8 cellular contexts compared by ENCODE assay signal in genomic region chr17:28317965-28318758, GRCh38. TPM values are rescaled to one million over a fixed set of nuclear protein-coding genes. Genes with fewer than 3 reads are reported as not detected.
A peak's percentile ranks its signal among the peaks of the same experiment; 100 is the strongest.
DNase-seq lines count a peak whose midpoint lies in the region; ATAC-seq and TF ChIP-seq lines count a peak whose summit lies in the region.

No MANE protein-coding gene starts in this region.

- H3K4me3 ChIP-seq in heart left ventricle (peak overlapping the region; percentile 19 to 82 (median 64)), skeletal muscle satellite cell (ENCODE audit: low read length) (peak overlapping the region; percentile 80)

- intact Hi-C loops in heart left ventricle (cut with DNase I) = loop anchor here in 1 of 10 donors (10.0 kb wide), 1 partner anchor 57 kb away; the partner anchor contains the start of genes SARM1 and VTN

- WGBS in heart left ventricle, 4 donors = 11 to 15% (median 12%) methylated on average over 39 to 40 of the region's 40 CpGs

- CTCF ChIA-PET in T-cell (lab: Charles Lee) = interaction anchor here in 1 of 2 donors (1.1 to 3.5 kb wide), 2 partner anchors 17 to 66 kb away, joined by 3 to 15 read pairs; partner anchors contain the start of genes IFT20 and TNFAIP1

- ATAC-seq in HG02852 (IDR thresholded peaks at IDR 0.05; ENCODE audit: unreplicated experiment) (peak; percentile 6), T-cell (replicated peaks in 1 of 4) (peak in 2 of 4 experiments; percentile 0), heart left ventricle (peak in 1 of 4 donors; percentile 4)

- H3K4me1 Mint-ChIP-seq in T-cell = peaks cover 21 to 31% (median 28%) of the 10 kb centered on the region in 3 donors

- no peaks in the 10 kb centered on the region for H3K9me3 Mint-ChIP-seq in T-cell

- H3K27me3 ChIP-seq in heart left ventricle = no peaks in the 10 kb centered on the region
- peaks cover 8% of the 10 kb centered on the region for H3K27me3 ChIP-seq in skeletal muscle satellite cell (ENCODE audit: control insufficient read depth, insufficient read depth, low read length)

- peak overlapping the region; percentile 33 for H3K9ac ChIP-seq in skeletal muscle satellite cell (ENCODE audit: low read depth, low read length)

- H3K9me3 ChIP-seq in heart left ventricle (no peaks in the 10 kb centered on the region), skeletal muscle satellite cell (replicated peaks; ENCODE audit: low read length) (no peaks in the 10 kb centered on the region)

- H3K27me3 Mint-ChIP-seq in T-cell = peaks cover 0 to 4% of the 10 kb centered on the region in 2 donors

- H3K4me1 ChIP-seq in heart left ventricle = peaks cover 0 to 22% (median 15%) of the 10 kb centered on the region in 12 donors
- peaks cover 21% of the 10 kb centered on the region for H3K4me1 ChIP-seq in skeletal muscle satellite cell (ENCODE audit: control insufficient read depth, insufficient read depth, low read length)

- peak overlapping the region; percentile 79 to 89 (median 88) for H3K4me3 Mint-ChIP-seq in T-cell

- H3K36me3 ChIP-seq in heart left ventricle (no peaks in the 10 kb centered on the region), skeletal muscle satellite cell (ENCODE audit: insufficient read depth, low read length) (no peaks in the 10 kb centered on the region)

- POLR2A ChIA-PET in T-cell (lab: Charles Lee) = interaction anchor here in 1 of 2 donors (0.5 kb wide), 1 partner anchor 510 kb away, joined by 3 read pairs; no protein-coding TSS in a partner anchor

- peak overlapping the region; percentile 94 for H3K4me2 ChIP-seq in skeletal muscle satellite cell (ENCODE audit: low read length)

- H3K27ac ChIP-seq in heart left ventricle = peak overlapping the region in 3 of 12 donors; percentile 16 to 63 (median 56)

- no peak for TF ChIP-seq POLR2A in heart left ventricle (IDR thresholded peaks at IDR 0.05)

- DNase-seq in NCI-H345 (lab: John Stamatoyannopoulos, UW) (peak; percentile 9), NCI-H345 treated with DMSO at 0.1 percent for 48 hours (lab: John Stamatoyannopoulos, UW; ENCODE audit: unreplicated experiment) (no peak), T-cell (no peak), heart left ventricle (no peak), NCI-H1105 (lab: John Stamatoyannopoulos, UW) (no peak)
- DNase-seq in effector CD4-positive, alpha-beta T cell = no peak

- TF ChIP-seq CTCF in heart left ventricle (IDR thresholded peaks at IDR 0.05) = no peak

- H3K36me3 Mint-ChIP-seq in T-cell = no peaks in the 10 kb centered on the region

- H3K27ac Mint-ChIP-seq in T-cell = peak overlapping the region in 1 of 2 donors; percentile 61

RNA-seq across cellular contexts. Expression of gene TMEM97, which starts 0.8 kb away (rescaled TPM):
- total RNA-seq in T-cell = 1 to 10 TPM; 3.4 to 7.2 (median 5.1) TPM
- 1 to 10 TPM; 2.5 to 6.0 (median 3.3) TPM for total RNA-seq in heart left ventricle
- polyA plus RNA-seq in heart left ventricle = 1 to 10 TPM; 1.4 to 7.9 TPM
- total RNA-seq in skeletal muscle satellite cell (2012; rRNA removed) = 10.3 and 21.3 TPM in 2 replicates

RNA-seq across cellular contexts. Expression of gene IFT20, which starts 17.1 kb away (rescaled TPM):
- total RNA-seq in T-cell = 10 to 100 TPM; 29.3 to 55.4 (median 33.8) TPM
- 10 to 100 TPM in 6 of 9 donors, 1 to 10 TPM in 3; 7.9 to 16.7 (median 11.0) TPM for total RNA-seq in heart left ventricle
- polyA plus RNA-seq in heart left ventricle = 10 to 100 TPM; 17.4 to 18.9 TPM
- total RNA-seq in skeletal muscle satellite cell (2012; rRNA removed) = 43.7 and 52.0 TPM in 2 replicates

RNA-seq across cellular contexts. Expression of gene TNFAIP1, which starts 17.4 kb away (rescaled TPM):
- total RNA-seq in T-cell = 10 to 100 TPM; 12.1 to 28.9 (median 23.3) TPM
- 10 to 100 TPM; 31.7 to 83.4 (median 50.3) TPM for total RNA-seq in heart left ventricle
- 10 to 100 TPM; 11.9 to 47.8 TPM for polyA plus RNA-seq in heart left ventricle
- total RNA-seq in skeletal muscle satellite cell (2012; rRNA removed) = 16.5 and 23.6 TPM in 2 replicates

RNA-seq across cellular contexts. Expression of gene POLDIP2, which starts 39.2 kb away (rescaled TPM):
- total RNA-seq in T-cell = 10 to 100 TPM; 29.2 to 38.7 (median 33.2) TPM
- 100 to 1,000 TPM; 125 to 194 (median 163) TPM for total RNA-seq in heart left ventricle
- 100 to 1,000 TPM in 1 of 2 donors, 10 to 100 TPM in 1; 97.8 to 186 TPM for polyA plus RNA-seq in heart left ventricle
- 83.1 and 95.0 TPM in 2 replicates for total RNA-seq in skeletal muscle satellite cell (2012; rRNA removed)

RNA-seq across cellular contexts. Expression of gene SEBOX, which starts 46.8 kb away (rescaled TPM):
- total RNA-seq in T-cell (not detected), heart left ventricle (not detected)
- polyA plus RNA-seq in heart left ventricle = not detected
- not detected in 2 replicates for total RNA-seq in skeletal muscle satellite cell (2012; rRNA removed)
